1 cellular context compared by ENCODE assay signal in the genomic region with DNA sequence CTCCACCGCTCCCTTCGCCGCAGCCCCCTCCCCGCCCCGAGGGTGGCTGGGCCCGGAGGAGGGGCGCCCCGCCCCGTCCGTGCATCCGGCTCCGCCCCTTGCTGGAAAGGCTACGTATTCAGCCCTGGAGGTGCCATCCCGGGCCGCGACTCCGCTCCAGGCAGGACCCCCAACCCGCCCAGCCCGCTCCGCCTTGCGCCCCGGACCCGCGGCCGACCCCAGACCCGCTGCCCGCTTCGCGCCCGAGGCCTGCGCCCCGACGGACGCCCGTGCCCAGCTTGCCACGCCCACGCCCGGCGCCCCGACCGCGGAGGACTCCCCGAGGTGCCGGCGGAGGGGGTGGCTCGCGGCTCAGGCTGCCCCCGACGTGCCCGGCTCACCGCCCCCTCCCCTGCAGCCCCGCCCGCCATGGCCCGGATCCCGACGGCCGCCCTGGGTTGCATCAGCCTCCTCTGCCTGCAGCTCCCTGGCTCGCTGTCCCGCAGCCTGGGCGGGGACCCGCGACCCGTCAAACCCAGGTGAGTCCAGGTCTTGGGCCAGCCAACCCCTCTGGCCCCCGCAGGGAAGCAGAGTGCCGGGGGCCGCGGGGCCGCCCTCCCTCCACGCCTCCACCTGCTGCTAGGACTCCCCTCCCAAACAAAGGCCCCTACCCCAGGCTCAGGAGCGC.
TF ChIP-seq lines count a peak whose summit lies in the region.

A gene with protein sequence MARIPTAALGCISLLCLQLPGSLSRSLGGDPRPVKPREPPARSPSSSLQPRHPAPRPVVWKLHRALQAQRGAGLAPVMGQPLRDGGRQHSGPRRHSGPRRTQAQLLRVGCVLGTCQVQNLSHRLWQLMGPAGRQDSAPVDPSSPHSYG (plus strand): TSS at position 104 of the 667 bp plus-strand sequence. CDS start 305 bp downstream, at position 409.

TF ChIP-seq in GM23338, 12 proteins besides CTCF, POLR2A, EP300 and RAD21 (continued from another document):
- TF ChIP-seq, protein P1, sequence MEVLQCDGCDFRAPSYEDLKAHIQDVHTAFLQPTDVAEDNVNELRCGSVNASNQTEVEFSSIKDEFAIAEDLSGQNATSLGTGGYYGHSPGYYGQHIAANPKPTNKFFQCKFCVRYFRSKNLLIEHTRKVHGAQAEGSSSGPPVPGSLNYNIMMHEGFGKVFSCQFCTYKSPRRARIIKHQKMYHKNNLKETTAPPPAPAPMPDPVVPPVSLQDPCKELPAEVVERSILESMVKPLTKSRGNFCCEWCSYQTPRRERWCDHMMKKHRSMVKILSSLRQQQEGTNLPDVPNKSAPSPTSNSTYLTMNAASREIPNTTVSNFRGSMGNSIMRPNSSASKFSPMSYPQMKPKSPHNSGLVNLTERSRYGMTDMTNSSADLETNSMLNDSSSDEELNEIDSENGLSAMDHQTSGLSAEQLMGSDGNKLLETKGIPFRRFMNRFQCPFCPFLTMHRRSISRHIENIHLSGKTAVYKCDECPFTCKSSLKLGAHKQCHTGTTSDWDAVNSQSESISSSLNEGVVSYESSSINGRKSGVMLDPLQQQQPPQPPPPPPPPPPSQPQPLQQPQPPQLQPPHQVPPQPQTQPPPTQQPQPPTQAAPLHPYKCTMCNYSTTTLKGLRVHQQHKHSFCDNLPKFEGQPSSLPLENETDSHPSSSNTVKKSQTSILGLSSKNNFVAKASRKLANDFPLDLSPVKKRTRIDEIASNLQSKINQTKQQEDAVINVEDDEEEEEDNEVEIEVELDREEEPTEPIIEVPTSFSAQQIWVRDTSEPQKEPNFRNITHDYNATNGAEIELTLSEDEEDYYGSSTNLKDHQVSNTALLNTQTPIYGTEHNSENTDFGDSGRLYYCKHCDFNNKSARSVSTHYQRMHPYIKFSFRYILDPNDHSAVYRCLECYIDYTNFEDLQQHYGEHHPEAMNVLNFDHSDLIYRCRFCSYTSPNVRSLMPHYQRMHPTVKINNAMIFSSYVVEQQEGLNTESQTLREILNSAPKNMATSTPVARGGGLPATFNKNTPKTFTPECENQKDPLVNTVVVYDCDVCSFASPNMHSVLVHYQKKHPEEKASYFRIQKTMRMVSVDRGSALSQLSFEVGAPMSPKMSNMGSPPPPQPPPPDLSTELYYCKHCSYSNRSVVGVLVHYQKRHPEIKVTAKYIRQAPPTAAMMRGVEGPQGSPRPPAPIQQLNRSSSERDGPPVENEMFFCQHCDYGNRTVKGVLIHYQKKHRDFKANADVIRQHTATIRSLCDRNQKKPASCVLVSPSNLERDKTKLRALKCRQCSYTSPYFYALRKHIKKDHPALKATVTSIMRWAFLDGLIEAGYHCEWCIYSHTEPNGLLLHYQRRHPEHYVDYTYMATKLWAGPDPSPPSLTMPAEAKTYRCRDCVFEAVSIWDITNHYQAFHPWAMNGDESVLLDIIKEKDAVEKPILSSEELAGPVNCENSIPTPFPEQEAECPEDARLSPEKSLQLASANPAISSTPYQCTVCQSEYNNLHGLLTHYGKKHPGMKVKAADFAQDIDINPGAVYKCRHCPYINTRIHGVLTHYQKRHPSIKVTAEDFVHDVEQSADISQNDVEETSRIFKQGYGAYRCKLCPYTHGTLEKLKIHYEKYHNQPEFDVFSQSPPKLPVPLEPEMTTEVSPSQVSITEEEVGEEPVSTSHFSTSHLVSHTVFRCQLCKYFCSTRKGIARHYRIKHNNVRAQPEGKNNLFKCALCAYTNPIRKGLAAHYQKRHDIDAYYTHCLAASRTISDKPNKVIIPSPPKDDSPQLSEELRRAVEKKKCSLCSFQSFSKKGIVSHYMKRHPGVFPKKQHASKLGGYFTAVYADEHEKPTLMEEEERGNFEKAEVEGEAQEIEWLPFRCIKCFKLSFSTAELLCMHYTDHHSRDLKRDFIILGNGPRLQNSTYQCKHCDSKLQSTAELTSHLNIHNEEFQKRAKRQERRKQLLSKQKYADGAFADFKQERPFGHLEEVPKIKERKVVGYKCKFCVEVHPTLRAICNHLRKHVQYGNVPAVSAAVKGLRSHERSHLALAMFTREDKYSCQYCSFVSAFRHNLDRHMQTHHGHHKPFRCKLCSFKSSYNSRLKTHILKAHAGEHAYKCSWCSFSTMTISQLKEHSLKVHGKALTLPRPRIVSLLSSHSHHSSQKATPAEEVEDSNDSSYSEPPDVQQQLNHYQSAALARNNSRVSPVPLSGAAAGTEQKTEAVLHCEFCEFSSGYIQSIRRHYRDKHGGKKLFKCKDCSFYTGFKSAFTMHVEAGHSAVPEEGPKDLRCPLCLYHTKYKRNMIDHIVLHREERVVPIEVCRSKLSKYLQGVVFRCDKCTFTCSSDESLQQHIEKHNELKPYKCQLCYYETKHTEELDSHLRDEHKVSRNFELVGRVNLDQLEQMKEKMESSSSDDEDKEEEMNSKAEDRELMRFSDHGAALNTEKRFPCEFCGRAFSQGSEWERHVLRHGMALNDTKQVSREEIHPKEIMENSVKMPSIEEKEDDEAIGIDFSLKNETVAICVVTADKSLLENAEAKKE (CRISPR knock-in tag; IDR thresholded peaks at IDR 0.05): no peak
- TF ChIP-seq JUNB (IDR thresholded peaks at IDR 0.05; ENCODE audit: unreplicated experiment) (no peak), NANOG (IDR thresholded peaks at IDR 0.05; ENCODE audit: borderline replicate concordance) (no peak), POLR2AphosphoS5 (IDR thresholded peaks at IDR 0.05; ENCODE audit: low read depth) (0 out of 2 replicates have a peak, but pooled peaks have one; percentile 1), ZNF331 (CRISPR knock-in tag; IDR thresholded peaks at IDR 0.05; ENCODE audit: low read depth) (no peak), ETS1 (IDR thresholded peaks at IDR 0.05) (no peak), EZH2 (IDR thresholded peaks at IDR 0.05; ENCODE audit: low read depth, unreplicated experiment) (no peak), STAT1 (IDR thresholded peaks at IDR 0.05; ENCODE audit: unreplicated experiment) (no peak), CREB1 (CRISPR knock-in tag; IDR thresholded peaks at IDR 0.05; ENCODE audit: low read depth) (0 out of 2 replicates have a peak, but pooled peaks have one; percentile 5), EZH2phosphoT487 (IDR thresholded peaks at IDR 0.05; ENCODE audit: unreplicated experiment) (no peak)
